In genomic region chr2:173150087-173150486, GRCh38 we compare ENCODE assay signal across 1 cellular context.
TF ChIP-seq lines count a peak whose summit lies in the region.

No MANE protein-coding gene starts in this region.

TF ChIP-seq in SK-N-SH, 30 proteins besides CTCF, POLR2A, EP300 and RAD21 (continued from another document):
- TF ChIP-seq, protein P1, sequence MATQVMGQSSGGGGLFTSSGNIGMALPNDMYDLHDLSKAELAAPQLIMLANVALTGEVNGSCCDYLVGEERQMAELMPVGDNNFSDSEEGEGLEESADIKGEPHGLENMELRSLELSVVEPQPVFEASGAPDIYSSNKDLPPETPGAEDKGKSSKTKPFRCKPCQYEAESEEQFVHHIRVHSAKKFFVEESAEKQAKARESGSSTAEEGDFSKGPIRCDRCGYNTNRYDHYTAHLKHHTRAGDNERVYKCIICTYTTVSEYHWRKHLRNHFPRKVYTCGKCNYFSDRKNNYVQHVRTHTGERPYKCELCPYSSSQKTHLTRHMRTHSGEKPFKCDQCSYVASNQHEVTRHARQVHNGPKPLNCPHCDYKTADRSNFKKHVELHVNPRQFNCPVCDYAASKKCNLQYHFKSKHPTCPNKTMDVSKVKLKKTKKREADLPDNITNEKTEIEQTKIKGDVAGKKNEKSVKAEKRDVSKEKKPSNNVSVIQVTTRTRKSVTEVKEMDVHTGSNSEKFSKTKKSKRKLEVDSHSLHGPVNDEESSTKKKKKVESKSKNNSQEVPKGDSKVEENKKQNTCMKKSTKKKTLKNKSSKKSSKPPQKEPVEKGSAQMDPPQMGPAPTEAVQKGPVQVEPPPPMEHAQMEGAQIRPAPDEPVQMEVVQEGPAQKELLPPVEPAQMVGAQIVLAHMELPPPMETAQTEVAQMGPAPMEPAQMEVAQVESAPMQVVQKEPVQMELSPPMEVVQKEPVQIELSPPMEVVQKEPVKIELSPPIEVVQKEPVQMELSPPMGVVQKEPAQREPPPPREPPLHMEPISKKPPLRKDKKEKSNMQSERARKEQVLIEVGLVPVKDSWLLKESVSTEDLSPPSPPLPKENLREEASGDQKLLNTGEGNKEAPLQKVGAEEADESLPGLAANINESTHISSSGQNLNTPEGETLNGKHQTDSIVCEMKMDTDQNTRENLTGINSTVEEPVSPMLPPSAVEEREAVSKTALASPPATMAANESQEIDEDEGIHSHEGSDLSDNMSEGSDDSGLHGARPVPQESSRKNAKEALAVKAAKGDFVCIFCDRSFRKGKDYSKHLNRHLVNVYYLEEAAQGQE (IDR thresholded peaks at IDR 0.05; ENCODE audit: low read depth, low read length) = no peak
- TF ChIP-seq, protein P2, sequence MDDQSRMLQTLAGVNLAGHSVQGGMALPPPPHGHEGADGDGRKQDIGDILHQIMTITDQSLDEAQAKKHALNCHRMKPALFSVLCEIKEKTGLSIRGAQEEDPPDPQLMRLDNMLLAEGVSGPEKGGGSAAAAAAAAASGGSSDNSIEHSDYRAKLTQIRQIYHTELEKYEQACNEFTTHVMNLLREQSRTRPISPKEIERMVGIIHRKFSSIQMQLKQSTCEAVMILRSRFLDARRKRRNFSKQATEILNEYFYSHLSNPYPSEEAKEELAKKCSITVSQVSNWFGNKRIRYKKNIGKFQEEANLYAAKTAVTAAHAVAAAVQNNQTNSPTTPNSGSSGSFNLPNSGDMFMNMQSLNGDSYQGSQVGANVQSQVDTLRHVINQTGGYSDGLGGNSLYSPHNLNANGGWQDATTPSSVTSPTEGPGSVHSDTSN (IDR thresholded peaks at IDR 0.05) = no peak
- TF ChIP-seq TCF12 (IDR thresholded peaks at IDR 0.05) = no peak
